In genomic region chr6:42166444-42167141, GRCh38 we compare ENCODE assay signal across 8 cellular contexts. TPM values are rescaled to one million over a fixed set of nuclear protein-coding genes. Genes with fewer than 3 reads are reported as not detected.
A peak's percentile ranks its signal among the peaks of the same experiment; 100 is the strongest.
DNase-seq lines count a peak whose midpoint lies in the region; ATAC-seq, FAIRE-seq and TF ChIP-seq lines count a peak whose summit lies in the region.

No MANE protein-coding gene starts in this region.

- no peaks in the 10 kb centered on the region for H3K4me1 ChIP-seq in kidney (ENCODE audit: control insufficient read depth in 1 of 2, insufficient read depth in 1 of 2, low read depth in 1 of 2, low read length in 2 of 2)

- peaks cover 11% of the 10 kb centered on the region for H3K27me3 Mint-ChIP-seq in WTC11 (ENCODE audit: low read depth)

- CTCF ChIA-PET in WTC11 (lab: Charles Lee), result interaction anchor here (0.7 to 5.9 kb wide), 21 partner anchors 9 to 381 kb away, joined by 3 to 46 read pairs (median 4); partner anchors contain the start of gene C6orf132

- peak overlapping the region; percentile 81 for H3K27ac Mint-ChIP-seq in WTC11

- in situ Hi-C loops in ACHN (cut with HindIII; ENCODE audit: low pct_ligation_motif_present, low pct_unique_long_range_greater_than_20kb, low sequenced_read_pairs), result no loop called here

- peak; percentile 87 for FAIRE-seq in GM19239 (lab: Jason Lieb, UNC)
- FAIRE-seq in kidney (lab: Jason Lieb, UNC), result no peak

- DNase-seq in ACHN, result peak; percentile 80
- peak; percentile 79 for DNase-seq in GM19239 (ENCODE audit: insufficient read length, low spot score)
- DNase-seq in NCI-H2196 treated with DMSO at 0.1 percent for 48 hours (lab: John Stamatoyannopoulos, UW; ENCODE audit: unreplicated experiment), result peak; percentile 72
- peak; percentile 96 for DNase-seq in WTC11 (ENCODE audit: low spot score)
- DNase-seq in cardiac fibroblast (ENCODE audit: low read depth in 2 of 2), result peak; percentile 71 to 72
- DNase-seq in kidney, result no peak
- peak; percentile 79 to 87 for DNase-seq in stimulated activated CD4-positive, alpha-beta T cell treated with anti-CD3 and anti-CD28 coated beads, Interleukin-2, amount 100 ng/mL, for 24 hours

- TF ChIP-seq CTCF in WTC11 (IDR thresholded peaks at IDR 0.05), result peak; percentile 96
- TF ChIP-seq CTCF in cardiac fibroblast (IDR thresholded peaks at IDR 0.05; ENCODE audit: low read depth, low read length), result peak; percentile 96
- TF ChIP-seq CTCF in kidney (IDR thresholded peaks at IDR 0.05; ENCODE audit: borderline replicate concordance, extremely low read depth, insufficient read depth), result peak; percentile 89

- intact Hi-C loops in kidney (cut with DNase I), result no loop called here

- no peak overlapping the region for H3K4me3 Mint-ChIP-seq in WTC11

- no peaks in the 10 kb centered on the region for H3K9me3 ChIP-seq in kidney (ENCODE audit: control insufficient read depth in 1 of 2, low read length in 2 of 2)

- peaks cover 4% of the 10 kb centered on the region for H3K9me3 Mint-ChIP-seq in WTC11

- H3K4me3 ChIP-seq in cardiac fibroblast (replicated peaks in 1 of 2; ENCODE audit: low read depth in 2 of 2, low read length in 2 of 2) (no peak overlapping the region), kidney (ENCODE audit: low read length in 2 of 2) (no peak overlapping the region)

- H3K27ac ChIP-seq in kidney (ENCODE audit: low read depth in 2 of 2, low read length in 2 of 2), result no peak overlapping the region

- ATAC-seq in WTC11 (peak; percentile 91), HG03159 (IDR thresholded peaks at IDR 0.05; ENCODE audit: unreplicated experiment) (no peak)

- POLR2A ChIA-PET in WTC11 (lab: Charles Lee), result interaction anchor here (0.7 kb wide), 1 partner anchor 114 kb away, joined by 4 read pairs; no protein-coding TSS in a partner anchor

- H3K4me1 Mint-ChIP-seq in WTC11, result peaks cover 45% of the 10 kb centered on the region

- H3K36me3 Mint-ChIP-seq in WTC11, result no peaks in the 10 kb centered on the region

- no peaks in the 10 kb centered on the region for H3K36me3 ChIP-seq in kidney (ENCODE audit: control insufficient read depth in 1 of 2, insufficient read depth in 2 of 2, low read length in 2 of 2)

- no peak overlapping the region for H3K9ac ChIP-seq in kidney (ENCODE audit: low read length in 2 of 2)

TF ChIP-seq in WTC11, 78 proteins besides CTCF, POLR2A, EP300 and RAD21:
- TF ChIP-seq HMGXB4 (CRISPR knock-in tag; IDR thresholded peaks at IDR 0.05), result peak; percentile 54; the same call in 1 of the 2 replicates
- TF ChIP-seq ETV6 (CRISPR knock-in tag; IDR thresholded peaks at IDR 0.05), result 0 out of 2 replicates have a peak, but pooled peaks have one; percentile 18
- peak; percentile 12; the same call in 1 of the 2 replicates for TF ChIP-seq TEAD1 (CRISPR knock-in tag; IDR thresholded peaks at IDR 0.05)
- TF ChIP-seq ZNF121 (CRISPR knock-in tag; IDR thresholded peaks at IDR 0.05), result 0 out of 2 replicates have a peak, but pooled peaks have one; percentile 8
- 0 out of 2 replicates have a peak, but pooled peaks have one; percentile 14 for TF ChIP-seq EMX1 (CRISPR knock-in tag; IDR thresholded peaks at IDR 0.05)
- peak; percentile 32; the same call in 1 of the 2 replicates for TF ChIP-seq FOXK1 (CRISPR knock-in tag; IDR thresholded peaks at IDR 0.05)
- TF ChIP-seq AR (CRISPR knock-in tag; IDR thresholded peaks at IDR 0.05), result no peak
- no peak for TF ChIP-seq RELA (CRISPR knock-in tag; IDR thresholded peaks at IDR 0.05; ENCODE audit: borderline replicate concordance)
TF ChIP-seq in WTC11: peak in this region for 6.

RNA-seq across cellular contexts. Expression of gene GUCA1A, which starts 6.6 kb away (rescaled TPM):
- total RNA-seq in WTC11 (2021) (10.9 to 12.9 TPM (median 12.5 TPM) in 3 replicates), kidney (not detected)
- not detected for polyA plus RNA-seq in kidney (ENCODE audit: insufficient read depth, low read depth, low replicate concordance)

RNA-seq across cellular contexts. Expression of gene C6orf132, which starts 24.2 kb away (rescaled TPM):
- total RNA-seq in WTC11 (2021) (38.1 to 52.6 TPM (median 38.2 TPM) in 3 replicates), kidney (42.7 TPM)
- 5.6 TPM for polyA plus RNA-seq in kidney (ENCODE audit: insufficient read depth, low read depth, low replicate concordance)

RNA-seq across cellular contexts. Expression of gene GUCA1B, which starts 28.2 kb away (rescaled TPM):
- 2.0 to 3.7 TPM (median 2.7 TPM) in 3 replicates for total RNA-seq in WTC11 (2021)
- total RNA-seq in kidney, result 0.60 TPM
- polyA plus RNA-seq in kidney (ENCODE audit: insufficient read depth, low read depth, low replicate concordance), result not detected

RNA-seq across cellular contexts. Expression of gene MRPS10, which starts 51.1 kb away (rescaled TPM):
- total RNA-seq in WTC11 (2021) (30.7 to 32.9 TPM (median 31.3 TPM) in 3 replicates), kidney (28.0 TPM)
- 39.6 TPM for polyA plus RNA-seq in kidney (ENCODE audit: insufficient read depth, low read depth, low replicate concordance)

Comparison
In these comparisons a context has a peak if more than half of its experiments do, and no peak if none do; other contexts are left out.
1. RNA of gene GUCA1A, which starts 6.6 kb away (total RNA-seq): 10.9 to 12.9 TPM in WTC11; not detected in kidney (single experiment); every median in the first group is over 10 times any median in the second.
2. Peak in every context shown above with its lines, with median percentiles within 50 percentile points of each other: CTCF ChIP-seq.